In the genomic region with DNA sequence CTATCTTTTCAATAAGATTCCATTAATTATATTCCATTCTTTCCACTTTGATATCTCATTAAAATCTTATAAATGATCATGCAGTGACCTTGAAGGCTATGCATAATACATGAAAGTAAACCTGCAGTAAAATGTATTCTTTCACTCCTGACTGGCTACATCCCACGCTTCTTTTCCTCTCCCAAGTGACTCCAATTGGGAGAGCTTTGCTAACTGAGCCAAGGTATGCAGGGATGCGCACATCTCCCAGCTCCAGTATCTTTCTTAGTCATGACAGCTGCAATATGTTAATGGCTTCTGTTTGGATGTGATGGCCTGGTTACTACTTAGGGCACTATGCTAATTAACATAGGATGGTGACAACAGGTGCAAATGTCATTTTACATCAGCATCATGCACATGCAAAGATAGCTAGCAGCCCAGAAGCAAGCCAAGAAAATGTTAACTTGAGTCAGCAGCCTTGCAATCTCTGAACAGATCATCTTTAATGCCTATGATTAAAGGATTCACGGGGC, we compare ENCODE assay signal across 25 cellular contexts.
"Had no signal": no experiment of that assay in that cellular context is flagged by ENCODE, and none has a peak within 500 bp of the region (broad histone marks: within the 10 kb centered on the region; RNA-seq: fewer than 3 reads in every experiment).

No MANE protein-coding gene starts in this region.

- DNase-seq: activated CD4-positive, alpha-beta memory T cell treated with anti-CD3 and anti-CD28 coated beads for 36 hours; activated CD4-positive, alpha-beta T cell treated with anti-CD3 and anti-CD28 coated beads for 36 hours; activated CD4-positive, alpha-beta T cell treated with anti-CD3 and anti-CD28 coated beads, Interleukin-2, amount 10 ng/mL, durations not matched to agents 24 days and 14 days; activated CD4-positive, CD25-positive, alpha-beta regulatory T cell; activated CD4-positive, CD25-positive, alpha-beta regulatory T cell treated with anti-CD3 and anti-CD28 coated beads, Interleukin-2, amount 50 U/mL, for 72 hours; activated CD8-positive, alpha-beta memory T cell treated with anti-CD3 and anti-CD28 coated beads, Interleukin-2, amount 10 ng/mL, durations not matched to agents 7 days and 5 days; activated CD8-positive, alpha-beta memory T cell treated with anti-CD3 and anti-CD28 coated beads, Interleukin-2, amount 50 U/mL, for 4 hours; activated CD8-positive, alpha-beta T cell treated with anti-CD3 and anti-CD28 coated beads, Interleukin-2, amount 10 ng/mL, durations not matched to agents 7 days and 5 days; activated gamma-delta T cell; activated naive CD4-positive, alpha-beta T cell; activated naive CD4-positive, alpha-beta T cell treated with anti-CD3 and anti-CD28 coated beads, Interleukin-2, amount 10 ng/mL, durations not matched to agents 7 days and 5 days; activated naive CD8-positive, alpha-beta T cell treated with anti-CD3 and anti-CD28 coated beads, Interleukin-2, amount 10 ng/mL, durations not matched to agents 7 days and 5 days; activated T-cell treated with anti-CD3 and anti-CD28 coated beads, Interleukin-2, amount 50 U/mL, for 1 hour; activated T-cell treated with anti-CD3 and anti-CD28 coated beads, Interleukin-2, amount 50 U/mL, for 48 hours; central memory CD4-positive, alpha-beta T cell; dorsolateral prefrontal cortex; effector memory CD8-positive, alpha-beta T cell; erythroblast; foreskin keratinocyte; gastrocnemius medialis; glutamatergic neuron; heart left ventricle; T-helper 1 cell; T-helper 17 cell; T1000 had no signal
